Comparison of ENCODE assay signal across 23 cellular contexts in genomic region chr3:16182612-16183011, GRCh38. TPM values are rescaled to one million over a fixed set of nuclear protein-coding genes. Genes with fewer than 3 reads are reported as not detected.
"Had no signal": no experiment of that assay in that cellular context is flagged by ENCODE, and none has a peak within 500 bp of the region (broad histone marks: within the 10 kb centered on the region; RNA-seq: fewer than 3 reads in every experiment).

No MANE protein-coding gene starts in this region.

- H3K27ac Mint-ChIP-seq: dendritic cell treated with granulocyte-macrophage colony-stimulating factor and Interleukin-4, amounts not matched to agents 40 ng/mL and 50 ng/mL, for 4 days; endodermal cell; naive thymus-derived CD8-positive, alpha-beta T cell; stimulated activated memory B cell treated with anti-CD40 and anti-IgM and Interleukin-4, amounts not matched to agents 10 μg/mL and 1 μg/mL and 100 μg/mL, for 72 hours had no signal

- DNase-seq: cerebellar nuclear complex; erythroblast; left colon; left ventricle myocardium superior; mesendoderm; mucosa of descending colon; spleen; stimulated activated CD4-positive, alpha-beta T cell treated with anti-CD3 and anti-CD28 coated beads, Interleukin-15, amount 100 ng/mL, for 24 hours; stimulated activated CD4-positive, alpha-beta T cell treated with anti-CD3 and anti-CD28 coated beads, Interleukin-1b, Interleukin-23, amount 100 ng/mL, for 48 hours; stimulated activated CD4-positive, alpha-beta T cell treated with anti-CD3 and anti-CD28 coated beads, Interleukin-4, amount 100 ng/mL, for 24 hours; stomach; substantia nigra; trophoblast cell; uterus had no signal

- H3K4me1 ChIP-seq: uterus had no signal

- H3K4me3 ChIP-seq: gastroesophageal sphincter, hepatocyte, lung, mucosa of descending colon, spleen, stomach, uterus had no signal

- H2AFZ ChIP-seq: hepatocyte had no signal

- H3K36me3 ChIP-seq: spleen, stomach, uterus had no signal

- H3K36me3 Mint-ChIP-seq: naive thymus-derived CD8-positive, alpha-beta T cell; stimulated activated memory B cell treated with anti-CD40 and anti-IgM and Interleukin-4, amounts not matched to agents 10 μg/mL and 1 μg/mL and 100 μg/mL, for 72 hours had no signal

- H3K27me3 ChIP-seq: gastroesophageal sphincter, hepatocyte, stomach, uterus had no signal

- H3K27ac ChIP-seq: hepatocyte, spleen, stomach had no signal

- H3K4me3 Mint-ChIP-seq: dendritic cell treated with granulocyte-macrophage colony-stimulating factor and Interleukin-4, amounts not matched to agents 40 ng/mL and 50 ng/mL, for 4 days; endodermal cell; naive thymus-derived CD8-positive, alpha-beta T cell; stimulated activated memory B cell treated with anti-CD40 and anti-IgM and Interleukin-4, amounts not matched to agents 10 μg/mL and 1 μg/mL and 100 μg/mL, for 72 hours had no signal

- H3K9me3 Mint-ChIP-seq: dendritic cell treated with granulocyte-macrophage colony-stimulating factor and Interleukin-4, amounts not matched to agents 40 ng/mL and 50 ng/mL, for 4 days; endodermal cell; naive thymus-derived CD8-positive, alpha-beta T cell; stimulated activated memory B cell treated with anti-CD40 and anti-IgM and Interleukin-4, amounts not matched to agents 10 μg/mL and 1 μg/mL and 100 μg/mL, for 72 hours had no signal

- H3K79me2 ChIP-seq: hepatocyte had no signal

- FAIRE-seq: colon, endothelial cell of umbilical vein had no signal

- H3K4me2 ChIP-seq: hepatocyte had no signal

- H3K9me3 ChIP-seq: gastroesophageal sphincter, mucosa of descending colon, spleen, stomach, uterus had no signal

RNA-seq across cellular contexts. Expression of gene GALNT15, which starts 8.1 kb away (rescaled TPM):
- total RNA-seq: naive thymus-derived CD8-positive, alpha-beta T cell had no signal
